1 cellular context compared by ENCODE assay signal in genomic region chr6:167195962-167196610, GRCh38.
TF ChIP-seq lines count a peak whose summit lies in the region.

No MANE protein-coding gene starts in this region.

TF ChIP-seq in HEK293, 187 proteins besides CTCF, POLR2A, EP300 and RAD21:
- 0 out of 2 replicates have a peak, but pooled peaks have one; percentile 24 for TF ChIP-seq EGR2 (tag by site-specific recombination; IDR thresholded peaks at IDR 0.05; ENCODE audit: low read depth)
